In the genomic region with DNA sequence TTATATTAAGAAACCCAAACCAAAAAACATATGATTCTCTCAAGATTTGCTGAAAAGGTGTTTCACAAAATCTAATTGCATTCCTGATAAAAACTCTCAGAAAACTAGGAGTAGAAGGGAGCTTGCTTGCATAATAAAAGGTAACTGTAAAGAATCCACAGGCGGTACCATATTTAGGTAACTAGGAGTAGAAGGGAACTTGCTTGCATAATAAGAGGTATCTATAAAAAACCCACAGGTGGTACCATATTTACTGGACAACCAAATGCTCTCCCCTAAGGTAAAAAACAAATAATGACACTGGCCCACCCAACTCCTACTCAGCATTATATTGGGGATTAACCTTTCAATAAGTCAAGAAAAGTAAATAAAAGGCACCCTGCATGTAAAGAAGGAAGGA, we compare ENCODE assay signal across 15 cellular contexts. TPM values are rescaled to one million over a fixed set of nuclear protein-coding genes. Genes with fewer than 3 reads are reported as not detected.
DNase-seq lines count a peak whose midpoint lies in the region; ATAC-seq and TF ChIP-seq lines count a peak whose summit lies in the region.
"Had no signal": no experiment of that assay in that cellular context is flagged by ENCODE, and none has a peak within 500 bp of the region (broad histone marks: within the 10 kb centered on the region; RNA-seq: fewer than 3 reads in every experiment).

No MANE protein-coding gene starts in this region.

- H3K36me3 Mint-ChIP-seq in GM23338 (ENCODE audit: low read depth), result no peaks in the 10 kb centered on the region
- no peaks in the 10 kb centered on the region for H3K36me3 Mint-ChIP-seq in WTC11
- H3K36me3 Mint-ChIP-seq: CD4-positive, alpha-beta memory T cell had no signal

- peaks cover 27% of the 10 kb centered on the region for H3K4me1 ChIP-seq in GM23338 (ENCODE audit: insufficient read depth)
- peaks cover 19% of the 10 kb centered on the region for H3K4me1 ChIP-seq in HUES6 (ENCODE audit: control insufficient read depth, insufficient read depth, low read length)
- H3K4me1 ChIP-seq in iPS-20b (ENCODE audit: insufficient read depth, low read length), result peaks cover 17% of the 10 kb centered on the region; the same call in 1 of the 2 replicates
- H3K4me1 ChIP-seq: A549, BLaER1 had no signal

- H3K36me3 ChIP-seq in GM23338 (ENCODE audit: insufficient read depth) (no peaks in the 10 kb centered on the region), HUES6 (ENCODE audit: control insufficient read depth, insufficient read depth, low read length) (no peaks in the 10 kb centered on the region), iPS-20b (ENCODE audit: insufficient read depth, low read depth, low read length) (no peaks in the 10 kb centered on the region)
- H3K36me3 ChIP-seq: BLaER1 had no signal

- H3K4me1 Mint-ChIP-seq in GM23338 (peaks cover 46% of the 10 kb centered on the region), WTC11 (peaks cover 48% of the 10 kb centered on the region)
- H3K4me1 Mint-ChIP-seq: CD4-positive, alpha-beta memory T cell had no signal

- H3K4me3 ChIP-seq in GM23338 (peak overlapping the region; percentile 12), HUES6 (ENCODE audit: low read depth, low read length) (peak overlapping the region; percentile 33; the same call in 1 of the 2 replicates), iPS-20b (ENCODE audit: low read length) (peak overlapping the region; percentile 39; the same call in 1 of the 2 replicates)
- H3K4me3 ChIP-seq: A549, BLaER1, GM12878 had no signal

- in situ Hi-C loops in G401 (cut with HindIII; ENCODE audit: low sequenced_read_pairs), result no loop called here

- no peaks in the 10 kb centered on the region for H3K79me2 ChIP-seq in GM23338 (replicated peaks; ENCODE audit: insufficient read depth)

- H3K9me3 ChIP-seq in HUES6 (ENCODE audit: control insufficient read depth, insufficient read depth, low read depth, low read length) (no peaks in the 10 kb centered on the region), iPS-20b (ENCODE audit: insufficient read depth, low read depth, low read length) (no peaks in the 10 kb centered on the region)
- H3K9me3 ChIP-seq: A549, BLaER1 had no signal

- H3K4me3 Mint-ChIP-seq in GM23338, result peak overlapping the region; percentile 56
- H3K4me3 Mint-ChIP-seq in WTC11, result peak overlapping the region; percentile 38
- H3K4me3 Mint-ChIP-seq: CD4-positive, alpha-beta memory T cell had no signal

- POLR2A ChIA-PET in WTC11 (lab: Charles Lee), result no interaction called here

- CTCF ChIA-PET in WTC11 (lab: Charles Lee), result interaction anchor here (0.7 to 0.8 kb wide), 2 partner anchors 11 to 13 kb away, joined by 3 read pairs; no protein-coding TSS in a partner anchor

- H4K20me1 ChIP-seq in GM23338 (replicated peaks; ENCODE audit: insufficient read depth), result no peaks in the 10 kb centered on the region
- H4K20me1 ChIP-seq: BLaER1 had no signal

- no peaks in the 10 kb centered on the region for H3K9me2 ChIP-seq in GM23338 (ENCODE audit: insufficient read depth)

- H3K27me3 Mint-ChIP-seq in GM23338 (ENCODE audit: insufficient read depth, low read depth, poor library complexity) (peaks cover 7% of the 10 kb centered on the region), WTC11 (ENCODE audit: low read depth) (peaks cover 36% of the 10 kb centered on the region)

- H3K9me3 Mint-ChIP-seq in GM23338, result no peaks in the 10 kb centered on the region; the same call in 2 of the 3 replicates
- H3K9me3 Mint-ChIP-seq in WTC11, result peaks cover under 1% of the 10 kb centered on the region; the same call in 1 of the 2 replicates
- H3K9me3 Mint-ChIP-seq: CD4-positive, alpha-beta memory T cell had no signal

- H3K27me3 ChIP-seq in GM23338 (ENCODE audit: insufficient read depth) (no peaks in the 10 kb centered on the region), HUES6 (ENCODE audit: control insufficient read depth, insufficient read depth, low read length) (peaks cover 6% of the 10 kb centered on the region), iPS-20b (ENCODE audit: insufficient read depth, low read length) (no peaks in the 10 kb centered on the region)
- H3K27me3 ChIP-seq: BLaER1 had no signal

- H3K27ac ChIP-seq in GM23338 (ENCODE audit: low read depth) (peak overlapping the region; percentile 23; the same call in 1 of the 2 replicates), HUES6 (ENCODE audit: low read depth, low read length) (no peak overlapping the region), iPS-20b (ENCODE audit: low read length) (no peak overlapping the region)
- H3K27ac ChIP-seq: 22Rv1, A549, BLaER1 had no signal

- TF ChIP-seq CTCF in GM23338 (conservative IDR thresholded peaks at IDR 0.05; ENCODE audit: low read depth in 2 of 2), result no peak
- TF ChIP-seq CTCF in WTC11 (IDR thresholded peaks at IDR 0.05), result no peak

- H3K9ac ChIP-seq in HUES6 (ENCODE audit: low read length) (no peak overlapping the region), iPS-20b (ENCODE audit: low read depth, low read length) (no peak overlapping the region)
- H3K9ac ChIP-seq: BLaER1 had no signal

- H3F3A ChIP-seq in GM23338 (replicated peaks; ENCODE audit: low read depth), result no peaks in the 10 kb centered on the region

- H3K4me2 ChIP-seq in GM23338, result peak overlapping the region; percentile 48
- H3K4me2 ChIP-seq: A549, BLaER1 had no signal

- H3K27ac Mint-ChIP-seq in GM23338 (peak overlapping the region; percentile 34), WTC11 (no peak overlapping the region)
- H3K27ac Mint-ChIP-seq: CD4-positive, alpha-beta memory T cell had no signal

- ATAC-seq in GM23338 (peak; percentile 81), WTC11 (peak; percentile 73)
- ATAC-seq: A549, GM12878, HCT116 had no signal

- DNase-seq in GM23338 (ENCODE audit: low spot score) (peak; percentile 54), WTC11 (ENCODE audit: low spot score) (no peak), dedifferentiated amniotic fluid mesenchymal stem cell (ENCODE audit: extremely low spot score) (no peak), G401 (ENCODE audit: low spot score) (no peak), NCI-H226 (no peak)
- DNase-seq: Calu3; CD4-positive, alpha-beta memory T cell; DMS79 treated with DMSO at 0.1 percent for 48 hours had no signal

- H2AFZ ChIP-seq in GM23338, result no peak overlapping the region

TF ChIP-seq in GM23338, 12 proteins besides CTCF, POLR2A, EP300 and RAD21 (continues in another document):
- TF ChIP-seq NANOG (IDR thresholded peaks at IDR 0.05; ENCODE audit: borderline replicate concordance), result no peak; the same call in 1 of the 2 replicates
- TF ChIP-seq, protein P1, sequence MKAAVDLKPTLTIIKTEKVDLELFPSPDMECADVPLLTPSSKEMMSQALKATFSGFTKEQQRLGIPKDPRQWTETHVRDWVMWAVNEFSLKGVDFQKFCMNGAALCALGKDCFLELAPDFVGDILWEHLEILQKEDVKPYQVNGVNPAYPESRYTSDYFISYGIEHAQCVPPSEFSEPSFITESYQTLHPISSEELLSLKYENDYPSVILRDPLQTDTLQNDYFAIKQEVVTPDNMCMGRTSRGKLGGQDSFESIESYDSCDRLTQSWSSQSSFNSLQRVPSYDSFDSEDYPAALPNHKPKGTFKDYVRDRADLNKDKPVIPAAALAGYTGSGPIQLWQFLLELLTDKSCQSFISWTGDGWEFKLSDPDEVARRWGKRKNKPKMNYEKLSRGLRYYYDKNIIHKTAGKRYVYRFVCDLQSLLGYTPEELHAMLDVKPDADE (IDR thresholded peaks at IDR 0.05), result no peak

TF ChIP-seq in WTC11, 78 proteins besides CTCF, POLR2A, EP300 and RAD21:
- no peak for TF ChIP-seq FOXJ3 (CRISPR knock-in tag; IDR thresholded peaks at IDR 0.05; ENCODE audit: borderline replicate concordance)
- TF ChIP-seq NR3C1 (CRISPR knock-in tag; conservative IDR thresholded peaks at IDR 0.05; ENCODE audit: low read depth), result no peak
- TF ChIP-seq, protein P2, sequence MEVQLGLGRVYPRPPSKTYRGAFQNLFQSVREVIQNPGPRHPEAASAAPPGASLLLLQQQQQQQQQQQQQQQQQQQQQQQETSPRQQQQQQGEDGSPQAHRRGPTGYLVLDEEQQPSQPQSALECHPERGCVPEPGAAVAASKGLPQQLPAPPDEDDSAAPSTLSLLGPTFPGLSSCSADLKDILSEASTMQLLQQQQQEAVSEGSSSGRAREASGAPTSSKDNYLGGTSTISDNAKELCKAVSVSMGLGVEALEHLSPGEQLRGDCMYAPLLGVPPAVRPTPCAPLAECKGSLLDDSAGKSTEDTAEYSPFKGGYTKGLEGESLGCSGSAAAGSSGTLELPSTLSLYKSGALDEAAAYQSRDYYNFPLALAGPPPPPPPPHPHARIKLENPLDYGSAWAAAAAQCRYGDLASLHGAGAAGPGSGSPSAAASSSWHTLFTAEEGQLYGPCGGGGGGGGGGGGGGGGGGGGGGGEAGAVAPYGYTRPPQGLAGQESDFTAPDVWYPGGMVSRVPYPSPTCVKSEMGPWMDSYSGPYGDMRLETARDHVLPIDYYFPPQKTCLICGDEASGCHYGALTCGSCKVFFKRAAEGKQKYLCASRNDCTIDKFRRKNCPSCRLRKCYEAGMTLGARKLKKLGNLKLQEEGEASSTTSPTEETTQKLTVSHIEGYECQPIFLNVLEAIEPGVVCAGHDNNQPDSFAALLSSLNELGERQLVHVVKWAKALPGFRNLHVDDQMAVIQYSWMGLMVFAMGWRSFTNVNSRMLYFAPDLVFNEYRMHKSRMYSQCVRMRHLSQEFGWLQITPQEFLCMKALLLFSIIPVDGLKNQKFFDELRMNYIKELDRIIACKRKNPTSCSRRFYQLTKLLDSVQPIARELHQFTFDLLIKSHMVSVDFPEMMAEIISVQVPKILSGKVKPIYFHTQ (CRISPR knock-in tag; IDR thresholded peaks at IDR 0.05), result no peak

RNA-seq across cellular contexts. Expression of a gene that starts 57.5 kb away (rescaled TPM):
- total RNA-seq in GM23338 (2014; rRNA removed; shearing (Covaris generic)), result not detected in 2 replicates
- not detected in 2 replicates for polyA plus RNA-seq in GM23338 (2016; fragmentation: Nextera tagmentation; extraction: Ambion mirVana)
- total RNA-seq in WTC11 (2021), result 0.09 TPM in 1 of 3 replicates, not detected in the others
- not detected in 2 replicates for total RNA-seq in G401 (2014; rRNA removed; shearing (Covaris generic))
- total RNA-seq: Calu3 had no signal
- polyA plus RNA-seq: A549, GM12878 had no signal
